In genomic region chr1:100538935-100539835, GRCh38 we compare ENCODE assay signal across 2 cellular contexts.
TF ChIP-seq lines count a peak whose summit lies in the region.

No MANE protein-coding gene starts in this region.

TF ChIP-seq in A549, 52 proteins besides CTCF, POLR2A, EP300 and RAD21 (continued from another document):
- TF ChIP-seq MAX (IDR thresholded peaks at IDR 0.05) (peak; percentile 62), E2F6 (IDR thresholded peaks at IDR 0.05; ENCODE audit: borderline replicate concordance, low read depth) (0 out of 2 replicates have a peak, but pooled peaks have one; percentile 34), CBX2 (IDR thresholded peaks at IDR 0.05; ENCODE audit: borderline replicate concordance, low read depth) (no peak)

TF ChIP-seq in liver, 16 proteins besides CTCF, POLR2A, EP300 and RAD21 (continued from another document):
- peak; percentile 47 for TF ChIP-seq REST (IDR thresholded peaks at IDR 0.05)
- no peak for TF ChIP-seq FOXA2 (IDR thresholded peaks at IDR 0.05)
- no peak for TF ChIP-seq JUND (IDR thresholded peaks at IDR 0.05)
- no peak for TF ChIP-seq EGR1 (IDR thresholded peaks at IDR 0.05; ENCODE audit: low read depth in 2 of 2)
- TF ChIP-seq TAF1 (conservative IDR thresholded peaks at IDR 0.05): no peak
- no peak for TF ChIP-seq RXRA (IDR thresholded peaks at IDR 0.05)
- peak; percentile 33 for TF ChIP-seq YY1 (IDR thresholded peaks at IDR 0.05)
- TF ChIP-seq HNF4A (conservative IDR thresholded peaks at IDR 0.05): peak in 1 of 2 donors; percentile 4
- TF ChIP-seq HNF4G (IDR thresholded peaks at IDR 0.05): no peak
- TF ChIP-seq NR2F2 (IDR thresholded peaks at IDR 0.05): no peak
- no peak for TF ChIP-seq ZBTB33 (IDR thresholded peaks at IDR 0.05)
